Comparison of ENCODE assay signal across 8 cellular contexts in the genomic region with DNA sequence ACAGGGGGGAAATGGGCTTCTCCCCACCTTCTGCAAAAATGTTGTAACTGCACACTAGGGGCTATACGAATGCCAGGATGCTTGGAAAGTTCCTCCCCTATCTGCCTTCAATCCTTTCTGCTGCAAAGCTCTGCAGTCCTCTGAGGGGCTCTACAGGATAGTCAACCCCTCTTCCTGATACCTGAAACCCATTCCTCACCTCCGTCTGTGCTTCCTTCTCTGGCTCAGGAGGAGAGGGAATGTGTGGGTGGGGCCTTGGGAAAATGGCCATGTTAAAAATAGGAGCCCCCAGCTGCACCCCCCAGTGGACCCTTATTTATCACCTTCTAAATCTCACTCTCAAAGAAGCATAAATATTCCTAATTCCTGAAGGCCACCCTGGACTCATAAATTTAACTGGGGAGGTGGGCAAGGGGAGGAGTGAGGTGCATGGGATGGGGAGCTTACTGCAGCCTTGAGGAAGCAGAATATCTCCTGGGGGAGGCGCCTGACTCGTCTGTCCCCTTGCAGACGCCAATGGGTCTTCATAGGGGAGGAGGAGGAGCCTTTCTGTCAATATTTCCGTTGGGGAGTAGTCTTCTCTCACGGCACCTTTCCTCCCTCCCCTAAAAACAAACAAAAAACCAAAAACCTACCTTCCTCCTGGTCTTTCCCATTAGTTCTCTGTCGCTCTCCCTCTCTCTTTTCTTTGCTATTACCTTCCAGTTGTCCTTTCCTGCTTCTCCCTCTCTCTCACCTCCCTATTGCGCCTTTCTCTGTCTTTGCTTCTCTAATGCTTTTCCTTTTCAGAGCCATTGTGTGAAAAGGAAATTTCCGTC. TPM values are rescaled to one million over a fixed set of nuclear protein-coding genes. Genes with fewer than 3 reads are reported as not detected.
DNase-seq lines count a peak whose midpoint lies in the region; ATAC-seq, FAIRE-seq and TF ChIP-seq lines count a peak whose summit lies in the region.

No MANE protein-coding gene starts in this region.

- no peak for TF ChIP-seq POLR2A in A549 (IDR thresholded peaks at IDR 0.05; ENCODE audit: low read length)

- H3K27me3 Mint-ChIP-seq in activated naive CD8-positive, alpha-beta T cell treated with anti-CD3 and anti-CD28 coated beads, Interleukin-2, amount 10 ng/mL, durations not matched to agents 7 days and 5 days: no peaks in the 10 kb centered on the region
- no peaks in the 10 kb centered on the region for H3K27me3 Mint-ChIP-seq in chondrocyte (ENCODE audit: low read depth)

- POLR2A ChIA-PET in A549 (lab: Yijun Ruan, JAX): interaction anchor here (0.6 to 3.4 kb wide), 3 partner anchors 12 to 138 kb away, joined by 3 to 27 read pairs (median 4); partner anchors contain the start of genes CBX5 and HNRNPA1
- POLR2A ChIA-PET in activated naive CD8-positive, alpha-beta T cell treated with anti-CD3 and anti-CD28 coated beads, Interleukin-2, amount 10 ng/mL, durations not matched to agents 7 days and 5 days (lab: Charles Lee): interaction anchor here (0.6 to 3.9 kb wide), 13 partner anchors 11 to 1968 kb away, joined by 3 to 32 read pairs (median 6); partner anchors contain the start of genes CBX5, COPZ1, HNRNPA1 and NFE2

- H3K27me3 ChIP-seq in thymus (ENCODE audit: control insufficient read depth, insufficient read depth): no peaks in the 10 kb centered on the region

- no peaks in the 10 kb centered on the region for H3K36me3 Mint-ChIP-seq in activated naive CD8-positive, alpha-beta T cell treated with anti-CD3 and anti-CD28 coated beads, Interleukin-2, amount 10 ng/mL, durations not matched to agents 7 days and 5 days
- H3K36me3 Mint-ChIP-seq in chondrocyte (ENCODE audit: low read depth): no peaks in the 10 kb centered on the region

- CTCF ChIA-PET in A549 (lab: Yijun Ruan, JAX): interaction anchor here (0.6 to 9.2 kb wide), 18 partner anchors 10 to 151 kb away, joined by 3 to 125 read pairs (median 8); partner anchors contain the start of gene COPZ1

- peak overlapping the region; percentile 89 for H3K4me2 ChIP-seq in A549

- H3K4me1 ChIP-seq in A549 (peaks cover 33% of the 10 kb centered on the region), thymus (ENCODE audit: control insufficient read depth, insufficient read depth, low read length) (peaks cover 6% of the 10 kb centered on the region)

- H3K4me1 Mint-ChIP-seq in activated naive CD8-positive, alpha-beta T cell treated with anti-CD3 and anti-CD28 coated beads, Interleukin-2, amount 10 ng/mL, durations not matched to agents 7 days and 5 days: peaks cover 16% of the 10 kb centered on the region
- peaks cover 9% of the 10 kb centered on the region for H3K4me1 Mint-ChIP-seq in chondrocyte (ENCODE audit: low read depth)

- H3K9me3 ChIP-seq in A549 (no peaks in the 10 kb centered on the region), thymus (ENCODE audit: control insufficient read depth) (no peaks in the 10 kb centered on the region)

- peak overlapping the region; percentile 54 for H3K4me3 ChIP-seq in A549
- peak overlapping the region; percentile 72 for H3K4me3 ChIP-seq in thymus (ENCODE audit: low read length)

- no peak for TF ChIP-seq CTCF in A549 (IDR thresholded peaks at IDR 0.05)
- TF ChIP-seq CTCF in chondrocyte (IDR thresholded peaks at IDR 0.05): no peak

- H3K36me3 ChIP-seq in thymus (ENCODE audit: control insufficient read depth, insufficient read depth): no peaks in the 10 kb centered on the region

- no peak overlapping the region for H3K27ac Mint-ChIP-seq in activated naive CD8-positive, alpha-beta T cell treated with anti-CD3 and anti-CD28 coated beads, Interleukin-2, amount 10 ng/mL, durations not matched to agents 7 days and 5 days
- no peak overlapping the region for H3K27ac Mint-ChIP-seq in chondrocyte (ENCODE audit: unreplicated experiment)

- no peak for DNase-seq in A549 (ENCODE audit: low read depth in 1 of 2, low spot score in 1 of 2)
- peak; percentile 45 for DNase-seq in GM18507 (ENCODE audit: extremely low spot score, insufficient read length, low read depth)
- peak; percentile 32 for DNase-seq in NCI-H526 treated with DMSO at 0.1 percent for 48 hours (lab: John Stamatoyannopoulos, UW)
- DNase-seq in activated naive CD8-positive, alpha-beta T cell treated with anti-CD3 and anti-CD28 coated beads, Interleukin-2, amount 10 ng/mL, durations not matched to agents 7 days and 5 days: peak; percentile 42
- peak; percentile 45 for DNase-seq in iris pigment epithelial cell (ENCODE audit: low read depth)
- DNase-seq in chondrocyte (ENCODE audit: low spot score): no peak

- peak in 1 of 2 experiments; percentile 4; a peak in 1 of 6 replicates for ATAC-seq in A549
- ATAC-seq in activated naive CD8-positive, alpha-beta T cell treated with anti-CD3 and anti-CD28 coated beads, Interleukin-2, amount 10 ng/mL, durations not matched to agents 7 days and 5 days (ENCODE audit: low read depth): peak; percentile 47
- no peak for ATAC-seq in GM21526 (IDR thresholded peaks at IDR 0.05; ENCODE audit: low FRiP score, unreplicated experiment)

- TF ChIP-seq EP300 in A549 (IDR thresholded peaks at IDR 0.05): no peak

- no peak for FAIRE-seq in A549 (lab: Jason Lieb, UNC)
- peak; percentile 70 for FAIRE-seq in GM18507 (lab: Jason Lieb, UNC)

- no peak for TF ChIP-seq RAD21 in A549 (conservative IDR thresholded peaks at IDR 0.05 in 1 of 2, IDR thresholded peaks at IDR 0.05 in 1 of 2)

- no peak overlapping the region for H3K4me3 Mint-ChIP-seq in activated naive CD8-positive, alpha-beta T cell treated with anti-CD3 and anti-CD28 coated beads, Interleukin-2, amount 10 ng/mL, durations not matched to agents 7 days and 5 days
- H3K4me3 Mint-ChIP-seq in chondrocyte (ENCODE audit: unreplicated experiment): no peak overlapping the region

- H3K27ac ChIP-seq in A549 (peak overlapping the region; percentile 80 to 87), thymus (ENCODE audit: low read depth) (no peak overlapping the region)

- H3K9me3 Mint-ChIP-seq in activated naive CD8-positive, alpha-beta T cell treated with anti-CD3 and anti-CD28 coated beads, Interleukin-2, amount 10 ng/mL, durations not matched to agents 7 days and 5 days: no peaks in the 10 kb centered on the region
- no peaks in the 10 kb centered on the region for H3K9me3 Mint-ChIP-seq in chondrocyte (ENCODE audit: low read depth)

- WGBS in A549 (ENCODE audit: missing lambda C conversion rate): 39% methylated on average over 10 of the region's 10 CpGs
- WGBS in thymus: 36% methylated on average over 10 of the region's 10 CpGs

TF ChIP-seq in A549, 52 proteins besides CTCF, POLR2A, EP300 and RAD21 (continues in another document):
- TF ChIP-seq ZSCAN20 (CRISPR knock-in tag; IDR thresholded peaks at IDR 0.05) (no peak), CBX2 (IDR thresholded peaks at IDR 0.05; ENCODE audit: borderline replicate concordance, low read depth) (no peak), NR3C1 (IDR thresholded peaks at IDR 0.05) (no peak), NPAS2 (CRISPR knock-in tag; IDR thresholded peaks at IDR 0.05; ENCODE audit: borderline replicate concordance) (no peak)
- TF ChIP-seq, protein P1, sequence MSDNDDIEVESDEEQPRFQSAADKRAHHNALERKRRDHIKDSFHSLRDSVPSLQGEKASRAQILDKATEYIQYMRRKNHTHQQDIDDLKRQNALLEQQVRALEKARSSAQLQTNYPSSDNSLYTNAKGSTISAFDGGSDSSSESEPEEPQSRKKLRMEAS (IDR thresholded peaks at IDR 0.05): no peak

RNA-seq across cellular contexts. Expression of gene GPR84, which starts 6.3 kb away (rescaled TPM):
- not detected in 2 replicates for polyA plus RNA-seq in A549 (2011; rRNA removed)
- 0.04 TPM in 1 of 2 replicates, not detected in the other for polyA plus RNA-seq in A549 (2012; cell fraction: cytosol; rRNA removed)
- polyA plus RNA-seq in A549 (2012; cell fraction: nucleus; rRNA removed): 0.15 and 0.18 TPM in 2 replicates
- 0.04 TPM in 1 of 3 replicates, not detected in the others for polyA plus RNA-seq in A549 (2017; fragmentation: RNase III; extraction: RNeasy Plus Mini Kit Qiagen cat#74134 plus additional on column Dnase treatment)
- polyA minus RNA-seq in A549 (2011; rRNA and poly(A)+ RNA removed): not detected in 2 replicates
- under 1 TPM; 0.39 to 0.65 TPM for total RNA-seq in activated naive CD8-positive, alpha-beta T cell treated with anti-CD3 and anti-CD28 coated beads, Interleukin-2, amount 10 ng/mL, durations not matched to agents 7 days and 5 days
- polyA plus RNA-seq in thymus: 0.62 TPM
- total RNA-seq in chondrocyte: not detected in 3 replicates

RNA-seq across cellular contexts. Expression of gene ZNF385A, which starts 26.5 kb away (rescaled TPM):
- polyA plus RNA-seq in A549 (2011; rRNA removed) (1.8 and 3.0 TPM in 2 replicates), A549 (2017; fragmentation: RNase III; extraction: RNeasy Plus Mini Kit Qiagen cat#74134 plus additional on column Dnase treatment) (10.0 to 14.9 TPM (median 14.1 TPM) in 3 replicates), thymus (13.6 TPM)
- 3.6 and 5.9 TPM in 2 replicates for polyA plus RNA-seq in A549 (2012; cell fraction: cytosol; rRNA removed)
- 3.9 and 4.4 TPM in 2 replicates for polyA plus RNA-seq in A549 (2012; cell fraction: nucleus; rRNA removed)
- 9.2 and 9.4 TPM in 2 replicates for polyA minus RNA-seq in A549 (2011; rRNA and poly(A)+ RNA removed)
- 1 to 10 TPM; 1.4 to 2.0 TPM for total RNA-seq in activated naive CD8-positive, alpha-beta T cell treated with anti-CD3 and anti-CD28 coated beads, Interleukin-2, amount 10 ng/mL, durations not matched to agents 7 days and 5 days
- 5.5 to 6.8 TPM (median 6.4 TPM) in 3 replicates for total RNA-seq in chondrocyte

RNA-seq across cellular contexts. Expression of gene COPZ1, which starts 33.1 kb away (rescaled TPM):
- polyA plus RNA-seq in A549 (2011; rRNA removed): 590 and 613 TPM in 2 replicates
- 171 and 206 TPM in 2 replicates for polyA plus RNA-seq in A549 (2012; cell fraction: cytosol; rRNA removed)
- 62.3 and 114 TPM in 2 replicates for polyA plus RNA-seq in A549 (2012; cell fraction: nucleus; rRNA removed)
- polyA plus RNA-seq in A549 (2017; fragmentation: RNase III; extraction: RNeasy Plus Mini Kit Qiagen cat#74134 plus additional on column Dnase treatment): 300 to 339 TPM (median 304 TPM) in 3 replicates
- 178 and 220 TPM in 2 replicates for polyA minus RNA-seq in A549 (2011; rRNA and poly(A)+ RNA removed)
- 10 to 100 TPM; 93.1 to 94.6 TPM for total RNA-seq in activated naive CD8-positive, alpha-beta T cell treated with anti-CD3 and anti-CD28 coated beads, Interleukin-2, amount 10 ng/mL, durations not matched to agents 7 days and 5 days
- polyA plus RNA-seq in thymus: 94.9 TPM
- total RNA-seq in chondrocyte: 101 to 119 TPM (median 108 TPM) in 3 replicates

RNA-seq across cellular contexts. Expression of gene NFE2, which starts 57.2 kb away (rescaled TPM):
- polyA plus RNA-seq in A549 (2011; rRNA removed) (0.52 and 0.90 TPM in 2 replicates), A549 (2017; fragmentation: RNase III; extraction: RNeasy Plus Mini Kit Qiagen cat#74134 plus additional on column Dnase treatment) (0.21 to 0.55 TPM (median 0.30 TPM) in 3 replicates), thymus (2.8 TPM)
- polyA plus RNA-seq in A549 (2012; cell fraction: cytosol; rRNA removed): 0.21 and 0.29 TPM in 2 replicates
- polyA plus RNA-seq in A549 (2012; cell fraction: nucleus; rRNA removed): 0.32 and 0.34 TPM in 2 replicates
- polyA minus RNA-seq in A549 (2011; rRNA and poly(A)+ RNA removed): 0.39 and 1.6 TPM in 2 replicates
- total RNA-seq in activated naive CD8-positive, alpha-beta T cell treated with anti-CD3 and anti-CD28 coated beads, Interleukin-2, amount 10 ng/mL, durations not matched to agents 7 days and 5 days: not detected
- total RNA-seq in chondrocyte: not detected in 3 replicates

Comparison
In these comparisons a context has a peak if more than half of its experiments do, and no peak if none do; other contexts are left out.
1. DNase-seq: peak in GM18507 (single experiment), NCI-H526 treated with DMSO at 0.1 percent for 48 hours (single experiment), activated naive CD8-positive, alpha-beta T cell treated with anti-CD3 and anti-CD28 coated beads, Interleukin-2, amount 10 ng/mL, durations not matched to agents 7 days and 5 days (single experiment) and iris pigment epithelial cell (single experiment); none in A549 (0 of 2) and chondrocyte (single experiment).